ENCODE assay signal across 1 cellular context in the genomic region with DNA sequence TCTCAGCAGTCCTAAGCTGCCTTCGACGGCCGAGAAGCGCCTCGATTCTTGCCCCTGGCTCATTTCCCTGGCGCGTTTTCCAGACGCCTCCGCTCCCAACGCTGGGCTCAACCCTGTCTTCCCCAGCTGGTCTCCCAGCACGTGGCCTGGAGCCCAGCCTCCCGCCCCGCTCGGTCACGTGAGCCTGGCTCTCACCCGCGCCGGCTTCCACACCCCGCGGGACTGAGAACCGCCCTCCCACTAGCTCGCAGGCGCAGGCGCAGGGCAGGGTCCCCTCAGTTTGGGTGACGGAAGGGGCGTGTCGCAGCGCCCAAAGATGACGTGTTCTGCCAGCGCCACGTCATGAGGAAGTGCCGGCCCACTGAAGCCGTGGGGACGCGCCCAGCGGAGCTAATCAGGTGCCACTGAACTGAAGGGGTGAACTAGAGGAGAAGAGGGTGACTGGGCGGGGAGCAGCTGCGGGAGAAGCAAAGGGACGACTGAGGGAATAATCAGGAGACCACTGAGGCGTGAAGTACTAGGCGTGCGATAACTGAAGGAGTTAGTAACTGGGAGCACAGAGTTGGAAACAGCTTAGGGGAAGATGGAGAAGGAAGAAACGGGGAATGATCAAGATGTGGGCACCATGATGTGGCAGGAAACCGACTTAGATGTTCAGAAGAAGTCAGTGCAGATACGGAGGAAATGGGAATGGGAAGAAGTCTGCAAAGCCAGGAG.
TF ChIP-seq lines count a peak whose summit lies in the region.

A gene with protein sequence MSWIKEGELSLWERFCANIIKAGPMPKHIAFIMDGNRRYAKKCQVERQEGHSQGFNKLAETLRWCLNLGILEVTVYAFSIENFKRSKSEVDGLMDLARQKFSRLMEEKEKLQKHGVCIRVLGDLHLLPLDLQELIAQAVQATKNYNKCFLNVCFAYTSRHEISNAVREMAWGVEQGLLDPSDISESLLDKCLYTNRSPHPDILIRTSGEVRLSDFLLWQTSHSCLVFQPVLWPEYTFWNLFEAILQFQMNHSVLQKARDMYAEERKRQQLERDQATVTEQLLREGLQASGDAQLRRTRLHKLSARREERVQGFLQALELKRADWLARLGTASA (plus strand): TSS at position 343 of the 717 bp plus-strand sequence. CDS start 625 bp downstream, outside the sequence.

TF ChIP-seq in HepG2, 621 proteins besides CTCF, POLR2A, EP300 and RAD21 (continued from another document and continues in another):
- TF ChIP-seq YY1 (IDR thresholded peaks at IDR 0.05; ENCODE audit: insufficient read depth, insufficient replicate concordance, low read depth, low read length) (peak; percentile 72), HNF4G (IDR thresholded peaks at IDR 0.05; ENCODE audit: borderline replicate concordance, low read depth, low read length) (no peak), HNF4G (CRISPR knock-in tag; IDR thresholded peaks at IDR 0.05; ENCODE audit: borderline replicate concordance, low read depth) (0 out of 2 replicates have a peak, but pooled peaks have one; percentile 41), SIX1 (CRISPR knock-in tag; IDR thresholded peaks at IDR 0.05; ENCODE audit: borderline replicate concordance) (no peak), SMAD9 (CRISPR knock-in tag; IDR thresholded peaks at IDR 0.05) (peak; percentile 96; the same call in 1 of the 2 replicates), TCF7 (IDR thresholded peaks at IDR 0.05; ENCODE audit: low read depth) (no peak), ZNF354B (CRISPR knock-in tag; IDR thresholded peaks at IDR 0.05) (peak; percentile 66; the same call in 1 of the 2 replicates), FOSL1 (CRISPR knock-in tag; IDR thresholded peaks at IDR 0.05; ENCODE audit: borderline replicate concordance) (peak; percentile 37; the same call in 1 of the 2 replicates), ZNF567 (CRISPR knock-in tag; IDR thresholded peaks at IDR 0.05; ENCODE audit: borderline replicate concordance) (peak; percentile 96; the same call in 1 of the 2 replicates), NR2C2 (CRISPR knock-in tag; IDR thresholded peaks at IDR 0.05; ENCODE audit: borderline replicate concordance) (peak; percentile 70; the same call in 1 of the 2 replicates), ZNF337 (CRISPR knock-in tag; IDR thresholded peaks at IDR 0.05; ENCODE audit: borderline replicate concordance, low read depth) (peak; percentile 95; the same call in 1 of the 2 replicates), MBD4 (IDR thresholded peaks at IDR 0.05; ENCODE audit: borderline replicate concordance, low read length) (no peak), ZSCAN30 (CRISPR knock-in tag; IDR thresholded peaks at IDR 0.05) (no peak), SOX6 (IDR thresholded peaks at IDR 0.05) (no peak), SOX6 (CRISPR knock-in tag; IDR thresholded peaks at IDR 0.05) (peak; percentile 74; the same call in 1 of the 2 replicates), ZNF674 (CRISPR knock-in tag; IDR thresholded peaks at IDR 0.05; ENCODE audit: low read depth) (peak; percentile 96), ZNF841 (CRISPR knock-in tag; IDR thresholded peaks at IDR 0.05; ENCODE audit: borderline replicate concordance) (peak; percentile 53; the same call in 1 of the 2 replicates), SETDB1 (CRISPR knock-in tag; IDR thresholded peaks at IDR 0.05; ENCODE audit: borderline replicate concordance) (no peak), ZNF777 (CRISPR knock-in tag; IDR thresholded peaks at IDR 0.05) (no peak; the same call in 1 of the 2 replicates), ESRRA (CRISPR knock-in tag; IDR thresholded peaks at IDR 0.05; ENCODE audit: low read depth) (peak; percentile 84; the same call in 1 of the 2 replicates), HCFC1 (IDR thresholded peaks at IDR 0.05; ENCODE audit: low read depth, low read length) (peak; percentile 73), GATAD2A (CRISPR knock-in tag; IDR thresholded peaks at IDR 0.05) (peak; percentile 83), PAX8 (CRISPR knock-in tag; IDR thresholded peaks at IDR 0.05; ENCODE audit: borderline replicate concordance) (peak; percentile 82; the same call in 1 of the 2 replicates), ZZZ3 (CRISPR knock-in tag; IDR thresholded peaks at IDR 0.05; ENCODE audit: borderline replicate concordance) (peak; percentile 84; the same call in 1 of the 2 replicates), CEBPG (CRISPR knock-in tag; IDR thresholded peaks at IDR 0.05) (0 out of 2 replicates have a peak, but pooled peaks have one; percentile 19), ASH2L (IDR thresholded peaks at IDR 0.05; ENCODE audit: insufficient read length, low read depth, low read length) (peak; percentile 60), NR2F6 (IDR thresholded peaks at IDR 0.05) (no peak), NR2F6 (CRISPR knock-in tag; IDR thresholded peaks at IDR 0.05) (peak; percentile 39), U2AF2 (IDR thresholded peaks at IDR 0.05; ENCODE audit: low read depth, low read length) (no peak), ZNF20 (CRISPR knock-in tag; IDR thresholded peaks at IDR 0.05) (no peak), ZNF879 (CRISPR knock-in tag; IDR thresholded peaks at IDR 0.05) (peak; percentile 94; the same call in 1 of the 2 replicates), CEBPB (IDR thresholded peaks at IDR 0.05; ENCODE audit: borderline replicate concordance, low read depth, low read length) (no peak), MTA1 (CRISPR knock-in tag; IDR thresholded peaks at IDR 0.05; ENCODE audit: borderline replicate concordance) (peak; percentile 91; the same call in 1 of the 2 replicates), PHF5A (CRISPR knock-in tag; IDR thresholded peaks at IDR 0.05; ENCODE audit: low read depth, unreplicated experiment) (peak; percentile 37), ZNF121 (CRISPR knock-in tag; IDR thresholded peaks at IDR 0.05) (peak; percentile 63), HNRNPL (IDR thresholded peaks at IDR 0.05; ENCODE audit: low read depth, low read length) (no peak), ZNF883 (CRISPR knock-in tag; IDR thresholded peaks at IDR 0.05; ENCODE audit: not compliant biosample characterization) (peak; percentile 99), ZNF256 (CRISPR knock-in tag; conservative IDR thresholded peaks at IDR 0.05) (peak; percentile 93), ZNF235 (CRISPR knock-in tag; IDR thresholded peaks at IDR 0.05; ENCODE audit: borderline replicate concordance) (peak; percentile 99; the same call in 1 of the 2 replicates), ZNF839 (CRISPR knock-in tag; IDR thresholded peaks at IDR 0.05; ENCODE audit: borderline replicate concordance) (peak; percentile 94), ZNF335 (CRISPR knock-in tag; IDR thresholded peaks at IDR 0.05) (peak; percentile 62), RBM39 (IDR thresholded peaks at IDR 0.05; ENCODE audit: low read depth, low read length, poor library complexity, severe bottlenecking) (no peak), ZMYM4 (CRISPR knock-in tag; IDR thresholded peaks at IDR 0.05) (peak; percentile 98)
- TF ChIP-seq, protein P1, sequence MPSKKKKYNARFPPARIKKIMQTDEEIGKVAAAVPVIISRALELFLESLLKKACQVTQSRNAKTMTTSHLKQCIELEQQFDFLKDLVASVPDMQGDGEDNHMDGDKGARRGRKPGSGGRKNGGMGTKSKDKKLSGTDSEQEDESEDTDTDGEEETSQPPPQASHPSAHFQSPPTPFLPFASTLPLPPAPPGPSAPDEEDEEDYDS (CRISPR knock-in tag; IDR thresholded peaks at IDR 0.05): peak; percentile 78
- TF ChIP-seq, protein P2, sequence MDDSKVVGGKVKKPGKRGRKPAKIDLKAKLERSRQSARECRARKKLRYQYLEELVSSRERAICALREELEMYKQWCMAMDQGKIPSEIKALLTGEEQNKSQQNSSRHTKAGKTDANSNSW (CRISPR knock-in tag; IDR thresholded peaks at IDR 0.05; ENCODE audit: borderline replicate concordance): peak; percentile 95
- TF ChIP-seq, protein P3, sequence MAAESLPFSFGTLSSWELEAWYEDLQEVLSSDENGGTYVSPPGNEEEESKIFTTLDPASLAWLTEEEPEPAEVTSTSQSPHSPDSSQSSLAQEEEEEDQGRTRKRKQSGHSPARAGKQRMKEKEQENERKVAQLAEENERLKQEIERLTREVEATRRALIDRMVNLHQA (CRISPR knock-in tag; IDR thresholded peaks at IDR 0.05): no peak
- TF ChIP-seq, protein P4, sequence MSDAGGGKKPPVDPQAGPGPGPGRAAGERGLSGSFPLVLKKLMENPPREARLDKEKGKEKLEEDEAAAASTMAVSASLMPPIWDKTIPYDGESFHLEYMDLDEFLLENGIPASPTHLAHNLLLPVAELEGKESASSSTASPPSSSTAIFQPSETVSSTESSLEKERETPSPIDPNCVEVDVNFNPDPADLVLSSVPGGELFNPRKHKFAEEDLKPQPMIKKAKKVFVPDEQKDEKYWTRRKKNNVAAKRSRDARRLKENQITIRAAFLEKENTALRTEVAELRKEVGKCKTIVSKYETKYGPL (CRISPR knock-in tag; IDR thresholded peaks at IDR 0.05): no peak
- TF ChIP-seq, protein P5, sequence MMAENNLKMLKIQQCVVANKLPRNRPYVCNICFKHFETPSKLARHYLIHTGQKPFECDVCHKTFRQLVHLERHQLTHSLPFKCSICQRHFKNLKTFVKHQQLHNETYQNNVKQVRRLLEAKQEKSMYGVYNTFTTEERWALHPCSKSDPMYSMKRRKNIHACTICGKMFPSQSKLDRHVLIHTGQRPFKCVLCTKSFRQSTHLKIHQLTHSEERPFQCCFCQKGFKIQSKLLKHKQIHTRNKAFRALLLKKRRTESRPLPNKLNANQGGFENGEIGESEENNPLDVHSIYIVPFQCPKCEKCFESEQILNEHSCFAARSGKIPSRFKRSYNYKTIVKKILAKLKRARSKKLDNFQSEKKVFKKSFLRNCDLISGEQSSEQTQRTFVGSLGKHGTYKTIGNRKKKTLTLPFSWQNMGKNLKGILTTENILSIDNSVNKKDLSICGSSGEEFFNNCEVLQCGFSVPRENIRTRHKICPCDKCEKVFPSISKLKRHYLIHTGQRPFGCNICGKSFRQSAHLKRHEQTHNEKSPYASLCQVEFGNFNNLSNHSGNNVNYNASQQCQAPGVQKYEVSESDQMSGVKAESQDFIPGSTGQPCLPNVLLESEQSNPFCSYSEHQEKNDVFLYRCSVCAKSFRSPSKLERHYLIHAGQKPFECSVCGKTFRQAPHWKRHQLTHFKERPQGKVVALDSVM (CRISPR knock-in tag; IDR thresholded peaks at IDR 0.05): peak; percentile 72
- TF ChIP-seq, protein P6, sequence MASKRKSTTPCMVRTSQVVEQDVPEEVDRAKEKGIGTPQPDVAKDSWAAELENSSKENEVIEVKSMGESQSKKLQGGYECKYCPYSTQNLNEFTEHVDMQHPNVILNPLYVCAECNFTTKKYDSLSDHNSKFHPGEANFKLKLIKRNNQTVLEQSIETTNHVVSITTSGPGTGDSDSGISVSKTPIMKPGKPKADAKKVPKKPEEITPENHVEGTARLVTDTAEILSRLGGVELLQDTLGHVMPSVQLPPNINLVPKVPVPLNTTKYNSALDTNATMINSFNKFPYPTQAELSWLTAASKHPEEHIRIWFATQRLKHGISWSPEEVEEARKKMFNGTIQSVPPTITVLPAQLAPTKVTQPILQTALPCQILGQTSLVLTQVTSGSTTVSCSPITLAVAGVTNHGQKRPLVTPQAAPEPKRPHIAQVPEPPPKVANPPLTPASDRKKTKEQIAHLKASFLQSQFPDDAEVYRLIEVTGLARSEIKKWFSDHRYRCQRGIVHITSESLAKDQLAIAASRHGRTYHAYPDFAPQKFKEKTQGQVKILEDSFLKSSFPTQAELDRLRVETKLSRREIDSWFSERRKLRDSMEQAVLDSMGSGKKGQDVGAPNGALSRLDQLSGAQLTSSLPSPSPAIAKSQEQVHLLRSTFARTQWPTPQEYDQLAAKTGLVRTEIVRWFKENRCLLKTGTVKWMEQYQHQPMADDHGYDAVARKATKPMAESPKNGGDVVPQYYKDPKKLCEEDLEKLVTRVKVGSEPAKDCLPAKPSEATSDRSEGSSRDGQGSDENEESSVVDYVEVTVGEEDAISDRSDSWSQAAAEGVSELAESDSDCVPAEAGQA (IDR thresholded peaks at IDR 0.05; ENCODE audit: low read depth): peak; percentile 95; the same call in 1 of the 2 replicates
- TF ChIP-seq, protein P6 (CRISPR knock-in tag; IDR thresholded peaks at IDR 0.05; ENCODE audit: borderline replicate concordance): 0 out of 2 replicates have a peak, but pooled peaks have one; percentile 92
- TF ChIP-seq, protein P7, sequence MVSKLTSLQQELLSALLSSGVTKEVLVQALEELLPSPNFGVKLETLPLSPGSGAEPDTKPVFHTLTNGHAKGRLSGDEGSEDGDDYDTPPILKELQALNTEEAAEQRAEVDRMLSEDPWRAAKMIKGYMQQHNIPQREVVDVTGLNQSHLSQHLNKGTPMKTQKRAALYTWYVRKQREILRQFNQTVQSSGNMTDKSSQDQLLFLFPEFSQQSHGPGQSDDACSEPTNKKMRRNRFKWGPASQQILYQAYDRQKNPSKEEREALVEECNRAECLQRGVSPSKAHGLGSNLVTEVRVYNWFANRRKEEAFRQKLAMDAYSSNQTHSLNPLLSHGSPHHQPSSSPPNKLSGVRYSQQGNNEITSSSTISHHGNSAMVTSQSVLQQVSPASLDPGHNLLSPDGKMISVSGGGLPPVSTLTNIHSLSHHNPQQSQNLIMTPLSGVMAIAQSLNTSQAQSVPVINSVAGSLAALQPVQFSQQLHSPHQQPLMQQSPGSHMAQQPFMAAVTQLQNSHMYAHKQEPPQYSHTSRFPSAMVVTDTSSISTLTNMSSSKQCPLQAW (CRISPR knock-in tag; IDR thresholded peaks at IDR 0.05): peak; percentile 92
- TF ChIP-seq, protein P8, sequence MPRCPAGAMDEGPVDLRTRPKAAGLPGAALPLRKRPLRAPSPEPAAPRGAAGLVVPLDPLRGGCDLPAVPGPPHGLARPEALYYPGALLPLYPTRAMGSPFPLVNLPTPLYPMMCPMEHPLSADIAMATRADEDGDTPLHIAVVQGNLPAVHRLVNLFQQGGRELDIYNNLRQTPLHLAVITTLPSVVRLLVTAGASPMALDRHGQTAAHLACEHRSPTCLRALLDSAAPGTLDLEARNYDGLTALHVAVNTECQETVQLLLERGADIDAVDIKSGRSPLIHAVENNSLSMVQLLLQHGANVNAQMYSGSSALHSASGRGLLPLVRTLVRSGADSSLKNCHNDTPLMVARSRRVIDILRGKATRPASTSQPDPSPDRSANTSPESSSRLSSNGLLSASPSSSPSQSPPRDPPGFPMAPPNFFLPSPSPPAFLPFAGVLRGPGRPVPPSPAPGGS (CRISPR knock-in tag; IDR thresholded peaks at IDR 0.05): peak; percentile 97
- TF ChIP-seq, protein P9, sequence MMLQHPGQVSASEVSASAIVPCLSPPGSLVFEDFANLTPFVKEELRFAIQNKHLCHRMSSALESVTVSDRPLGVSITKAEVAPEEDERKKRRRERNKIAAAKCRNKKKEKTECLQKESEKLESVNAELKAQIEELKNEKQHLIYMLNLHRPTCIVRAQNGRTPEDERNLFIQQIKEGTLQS (CRISPR knock-in tag; IDR thresholded peaks at IDR 0.05): peak; percentile 70
